Comparison of ENCODE assay signal across 15 cellular contexts in the genomic region with DNA sequence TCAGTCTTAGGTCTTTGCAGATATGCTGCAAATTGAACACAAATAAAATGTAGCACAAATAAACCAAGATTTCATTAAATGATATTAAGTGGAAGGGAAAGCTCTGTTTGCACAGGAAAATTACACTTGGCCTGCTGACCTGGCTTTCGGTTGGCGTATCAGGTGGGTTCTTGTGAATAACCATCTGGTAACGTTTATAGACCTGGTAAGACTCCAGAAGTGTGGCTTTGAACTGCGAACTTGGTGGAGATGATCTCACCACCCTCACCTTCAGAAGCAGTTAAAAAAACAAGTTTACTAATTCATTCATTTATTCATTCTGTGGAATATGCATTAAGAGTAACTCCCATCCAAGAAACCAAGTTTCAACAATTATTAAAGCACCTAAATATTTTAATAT.
"Had no signal": no experiment of that assay in that cellular context is flagged by ENCODE, and none has a peak within 500 bp of the region (broad histone marks: within the 10 kb centered on the region; RNA-seq: fewer than 3 reads in every experiment).

No MANE protein-coding gene starts in this region.

- H3K36me3 ChIP-seq: prostate gland had no signal

- H3K27me3 ChIP-seq: hepatocyte, spleen had no signal

- H3K27ac ChIP-seq: prostate gland, spleen, thoracic aorta had no signal

- DNase-seq: activated CD4-positive, alpha-beta T cell treated with anti-CD3 and anti-CD28 coated beads for 36 hours; activated CD4-positive, alpha-beta T cell treated with anti-CD3 and anti-CD28 coated beads, Interleukin-2, amount 50 U/mL, for 4 hours; activated naive CD4-positive, alpha-beta T cell treated with Interleukin-2 at 50 U/mL for 16 hours; activated naive CD8-positive, alpha-beta T cell treated with anti-CD3 and anti-CD28 coated beads for 36 hours; activated T-cell treated with anti-CD3 and anti-CD28 coated beads, Interleukin-2, amount 50 U/mL, for 48 hours; dermis blood vessel endothelial cell; effector CD8-positive, alpha-beta T cell; glutamatergic neuron; spleen; stimulated activated CD4-positive, alpha-beta T cell treated with anti-CD3 and anti-CD28 coated beads, Interleukin-4, amount 100 ng/mL, for 1 hour; T-helper 1 cell; T-helper 9 cell had no signal

- H3K9me3 ChIP-seq: prostate gland, spleen, thoracic aorta had no signal

- H3K4me1 ChIP-seq: prostate gland had no signal

- H3K4me3 ChIP-seq: hepatocyte, prostate gland, spleen, thoracic aorta had no signal
